Comparison of ENCODE assay signal across 8 cellular contexts in genomic region chr10:117375360-117376147, GRCh38. TPM values are rescaled to one million over a fixed set of nuclear protein-coding genes. Genes with fewer than 3 reads are reported as not detected.
DNase-seq lines count a peak whose midpoint lies in the region; ATAC-seq, FAIRE-seq and TF ChIP-seq lines count a peak whose summit lies in the region.

TSS of gene PDZD8 (minus strand) at chr10:117375440. CDS start at chr10:117375227, 213 bp downstream.

- H3K4me2 ChIP-seq in mammary epithelial cell (ENCODE audit: insufficient read depth, low read depth, low read length): peak within 1 kb of the TSS; percentile 87

- H3K27ac ChIP-seq in ACC112 (ENCODE audit: low read depth, low read length) (peak within 1 kb of the TSS; percentile 53; the same call in 1 of the 2 replicates), mammary epithelial cell (ENCODE audit: insufficient read depth, low read depth, low read length) (peak within 1 kb of the TSS; percentile 57), iPS-20b (ENCODE audit: low read length) (no peak within 1 kb of the TSS), small intestine (ENCODE audit: low read depth in 1 of 2, low read length in 1 of 2) (peak within 1 kb of the TSS; percentile 93 to 98)

- ATAC-seq in GM18868 (IDR thresholded peaks at IDR 0.05; ENCODE audit: unreplicated experiment) (peak; percentile 91), HG03103 (IDR thresholded peaks at IDR 0.05; ENCODE audit: low read depth, unreplicated experiment) (peak; percentile 79)

- WGBS in mammary epithelial cell (ENCODE audit: low coverage, missing lambda C conversion rate): under 1% methylated on average over 29 of the region's 103 CpGs
- WGBS in small intestine, 3 donors: 0% methylated on average over 71 to 103 of the region's 103 CpGs

- CTCF ChIA-PET in mammary epithelial cell (lab: Charles Lee; ENCODE audit: low non-redundant PET): no interaction called here

- in situ Hi-C loops in mammary epithelial cell (cut with MboI; ENCODE audit: low sequenced_read_pairs in 2 of 2): no loop called here

- DNase-seq in NCI-H2227 treated with DMSO at 0.1 percent for 48 hours (lab: John Stamatoyannopoulos, UW) (peak; percentile 75), mammary epithelial cell (peak; percentile 90), small intestine (peak; percentile 93)

- BruUV-seq in mammary epithelial cell (replicated peaks; lab: Mats Ljungman, UMichigan): TSS peak; percentile 42

- H3K9me3 ChIP-seq in mammary epithelial cell (replicated peaks; ENCODE audit: insufficient read depth, low read length) (no peaks in the 10 kb centered on the region), iPS-20b (ENCODE audit: insufficient read depth, low read depth, low read length) (no peaks in the 10 kb centered on the region), small intestine (ENCODE audit: control insufficient read depth, low read depth) (no peaks in the 10 kb centered on the region)

- TF ChIP-seq CTCF in WI38 (IDR thresholded peaks at IDR 0.05; ENCODE audit: low read depth, low read length): no peak
- TF ChIP-seq CTCF in mammary epithelial cell (conservative IDR thresholded peaks at IDR 0.05 in 1 of 2, IDR thresholded peaks at IDR 0.05 in 1 of 2; ENCODE audit: extremely low read depth in 1 of 2, insufficient read depth in 1 of 2, low read depth in 1 of 2, low read length in 2 of 2): no peak

- dilution Hi-C loops in mammary epithelial cell (cut with HindIII; ENCODE audit: low sequenced_read_pairs): no loop called here

- H3K4me1 ChIP-seq in ACC112 (ENCODE audit: control insufficient read depth, insufficient read depth, low read length, unreplicated experiment): peaks cover 14% of the 10 kb centered on the region
- H3K4me1 ChIP-seq in mammary epithelial cell (ENCODE audit: insufficient read depth, low read length): peaks cover 15% of the 10 kb centered on the region
- H3K4me1 ChIP-seq in iPS-20b (ENCODE audit: insufficient read depth, low read length): peaks cover 20% of the 10 kb centered on the region
- peaks cover 1 to 10% of the 10 kb centered on the region in 2 donors for H3K4me1 ChIP-seq in small intestine (ENCODE audit: control insufficient read depth in 2 of 2, insufficient read depth in 1 of 2, low read depth in 1 of 2, low read length in 1 of 2)

- H2AFZ ChIP-seq in ACC112 (ENCODE audit: low read length, unreplicated experiment) (peak within 1 kb of the TSS; percentile 94), mammary epithelial cell (ENCODE audit: low read depth, low read length) (peak within 1 kb of the TSS; percentile 96)

- H4K20me1 ChIP-seq in mammary epithelial cell (ENCODE audit: insufficient read depth, low read length): no peaks in the 10 kb centered on the region

- FAIRE-seq in small intestine (lab: Jason Lieb, UNC): no peak

- intact Hi-C loops in mammary epithelial cell (cut with micrococcal nuclease): loop anchor here (2.0 kb wide), 2 partner anchors 63 to 159 kb away; no protein-coding TSS in a partner anchor

- H3K27me3 ChIP-seq in ACC112 (ENCODE audit: insufficient read depth, low read length) (peaks cover 32% of the 10 kb centered on the region), mammary epithelial cell (ENCODE audit: insufficient read depth, low read length) (no peaks in the 10 kb centered on the region), iPS-20b (ENCODE audit: insufficient read depth, low read length) (peaks cover 57% of the 10 kb centered on the region), small intestine (ENCODE audit: control insufficient read depth in 2 of 2, insufficient read depth in 2 of 2, low read length in 2 of 2) (peaks cover 0 to 4% of the 10 kb centered on the region in 2 donors)

- H3K4me3 ChIP-seq in ACC112 (ENCODE audit: low read depth, low read length): peak within 1 kb of the TSS; percentile 96
- H3K4me3 ChIP-seq in WI38 (ENCODE audit: low read depth, low read length): peak within 1 kb of the TSS; percentile 83
- peak within 1 kb of the TSS; percentile 86 to 99 (median 98) for H3K4me3 ChIP-seq in mammary epithelial cell (replicated peaks in 1 of 3; ENCODE audit: insufficient read depth in 1 of 3, low read depth in 2 of 3, low read length in 3 of 3)
- peak within 1 kb of the TSS; percentile 69 for H3K4me3 ChIP-seq in iPS-20b (ENCODE audit: low read length)
- peak within 1 kb of the TSS; percentile 90 to 95 for H3K4me3 ChIP-seq in small intestine (ENCODE audit: low read depth in 1 of 2, low read length in 2 of 2)

- H3K9ac ChIP-seq in mammary epithelial cell (ENCODE audit: insufficient read depth, low read length): peak within 1 kb of the TSS; percentile 82
- H3K9ac ChIP-seq in iPS-20b (ENCODE audit: low read depth, low read length): peak within 1 kb of the TSS; percentile 38; the same call in 1 of the 2 replicates

- H3K79me2 ChIP-seq in ACC112 (ENCODE audit: control insufficient read depth, insufficient read depth, low read length, unreplicated experiment) (peaks cover 44% of the 10 kb centered on the region), mammary epithelial cell (ENCODE audit: insufficient read depth, low read length) (peaks cover 46% of the 10 kb centered on the region)

- H3K36me3 ChIP-seq in ACC112 (ENCODE audit: insufficient read depth, low read length) (no peaks in the 10 kb centered on the region), mammary epithelial cell (ENCODE audit: insufficient read depth, low read length) (no peaks in the 10 kb centered on the region), iPS-20b (ENCODE audit: insufficient read depth, low read depth, low read length) (0 out of 2 replicates have a peak, but pooled peaks cover 3% of the 10 kb centered on the region), small intestine (ENCODE audit: control insufficient read depth in 2 of 2, insufficient read depth in 2 of 2, low read length in 2 of 2) (no peaks in the 10 kb centered on the region)

RNA-seq across cellular contexts. Expression of gene PDZD8, which starts in this region (rescaled TPM):
- 10 to 100 TPM; 48.6 to 63.0 TPM for total RNA-seq in mammary epithelial cell
- polyA plus RNA-seq in mammary epithelial cell (32.8 TPM), small intestine (10 to 100 TPM in 1 of 3 donors, 1 to 10 TPM in 2; 5.8 to 18.5 (median 7.3) TPM)
- polyA minus RNA-seq in mammary epithelial cell: 95.5 TPM
